8 cellular contexts compared by ENCODE assay signal in the genomic region with DNA sequence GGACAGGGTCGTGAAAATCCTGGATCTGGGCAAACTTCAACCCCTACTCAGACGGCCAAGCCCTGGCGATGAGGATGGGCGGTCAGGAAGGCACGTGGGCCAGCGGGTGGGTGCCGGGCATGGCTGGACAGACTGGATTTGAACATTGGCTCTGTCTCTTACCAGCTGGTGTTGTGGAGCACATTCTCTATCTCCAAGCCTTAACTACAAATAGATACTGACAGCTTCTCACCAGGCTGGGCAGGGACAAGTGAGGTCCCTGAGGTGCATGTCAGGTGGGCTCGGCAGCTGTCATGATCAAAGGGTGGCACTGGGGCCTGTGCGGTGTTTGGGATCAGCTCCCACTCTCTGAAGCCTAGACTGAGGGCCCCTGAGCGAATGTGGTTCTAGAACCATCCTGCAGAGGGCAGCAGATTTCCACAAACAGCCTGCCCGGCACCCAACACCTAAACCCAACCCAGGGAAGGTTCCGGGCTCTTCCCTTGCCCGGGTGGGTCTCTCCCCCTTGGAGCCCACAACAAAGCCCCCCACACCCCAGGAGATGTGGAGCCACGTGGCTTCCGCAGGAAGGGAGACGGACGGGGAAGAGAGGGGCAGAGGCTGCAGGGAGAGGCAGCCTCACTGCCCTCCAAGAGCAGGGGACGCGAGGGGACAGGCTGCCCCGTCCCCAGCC. TPM values are rescaled to one million over a fixed set of nuclear protein-coding genes. Genes with fewer than 3 reads are reported as not detected.
DNase-seq lines count a peak whose midpoint lies in the region; ATAC-seq and TF ChIP-seq lines count a peak whose summit lies in the region.

No MANE protein-coding gene starts in this region.

- intact Hi-C loops in activated B cell treated with CpG ODN at 0.5 μM for 24 hours (cut with micrococcal nuclease), result loop anchor here (2.0 to 10.0 kb wide), 2 partner anchors 1090 to 1294 kb away; no protein-coding TSS in a partner anchor

- no peaks in the 10 kb centered on the region for H3K27me3 Mint-ChIP-seq in activated B cell treated with CpG ODN at 0.5 μM for 24 hours

- no peaks in the 10 kb centered on the region for H3K9me3 Mint-ChIP-seq in activated B cell treated with CpG ODN at 0.5 μM for 24 hours

- POLR2A ChIA-PET in activated B cell treated with CpG ODN at 0.5 μM for 24 hours (lab: Charles Lee), result no interaction called here

- H3K4me1 Mint-ChIP-seq in activated B cell treated with CpG ODN at 0.5 μM for 24 hours, result peaks cover 10% of the 10 kb centered on the region

- no peak overlapping the region for H3K4me3 Mint-ChIP-seq in activated B cell treated with CpG ODN at 0.5 μM for 24 hours

- peaks cover 19% of the 10 kb centered on the region for H3K36me3 Mint-ChIP-seq in activated B cell treated with CpG ODN at 0.5 μM for 24 hours (ENCODE audit: low read depth)

- DNase-seq in activated gamma-delta T cell treated with Interleukin-2 at 50 U/mL for 16 hours (peak; percentile 63), activated gamma-delta T cell (lab: John Stamatoyannopoulos, UW) (no peak), NCI-H1092 treated with DMSO at 0.1 percent for 48 hours (lab: John Stamatoyannopoulos, UW) (peak; percentile 52), activated B cell treated with CpG ODN at 0.5 μM for 24 hours (no peak), kidney glomerular epithelial cell (lab: John Stamatoyannopoulos, UW) (peak; percentile 57)
- DNase-seq in central memory CD4-positive, alpha-beta T cell, result peak; percentile 52
- DNase-seq in stimulated activated CD4-positive, alpha-beta T cell treated with anti-CD3 and anti-CD28 coated beads, Interleukin-1b, Interleukin-23, amount 100 ng/mL, for 48 hours, result peak; percentile 60

- peak; percentile 41 for TF ChIP-seq CTCF in activated B cell treated with CpG ODN at 0.5 μM for 24 hours (IDR thresholded peaks at IDR 0.05)

- CTCF ChIA-PET in activated B cell treated with CpG ODN at 0.5 μM for 24 hours (lab: Charles Lee), result interaction anchor here (1.1 to 2.9 kb wide), 5 partner anchors 10 to 1294 kb away, joined by 3 to 16 read pairs (median 4); no protein-coding TSS in a partner anchor

- no peak overlapping the region for H3K27ac Mint-ChIP-seq in activated B cell treated with CpG ODN at 0.5 μM for 24 hours

- peak; percentile 79 for ATAC-seq in HG02678 (IDR thresholded peaks at IDR 0.05; ENCODE audit: unreplicated experiment)
- ATAC-seq in activated B cell treated with CpG ODN at 0.5 μM for 24 hours (ENCODE audit: low read depth), result peak; percentile 89

RNA-seq across cellular contexts. Expression of gene RGMA, which starts 58.4 kb away (rescaled TPM):
- not detected in 2 replicates for total RNA-seq in activated B cell treated with CpG ODN at 0.5 μM for 24 hours

Comparison
In these comparisons a context has a peak if more than half of its experiments do, and no peak if none do; other contexts are left out.
1. DNase-seq: peak in activated gamma-delta T cell treated with Interleukin-2 at 50 U/mL for 16 hours (single experiment), NCI-H1092 treated with DMSO at 0.1 percent for 48 hours (single experiment), central memory CD4-positive, alpha-beta T cell (single experiment), kidney glomerular epithelial cell (single experiment) and stimulated activated CD4-positive, alpha-beta T cell treated with anti-CD3 and anti-CD28 coated beads, Interleukin-1b, Interleukin-23, amount 100 ng/mL, for 48 hours (single experiment); none in activated gamma-delta T cell (single experiment) and activated B cell treated with CpG ODN at 0.5 μM for 24 hours (single experiment).